18 cellular contexts compared by ENCODE assay signal in the genomic region with DNA sequence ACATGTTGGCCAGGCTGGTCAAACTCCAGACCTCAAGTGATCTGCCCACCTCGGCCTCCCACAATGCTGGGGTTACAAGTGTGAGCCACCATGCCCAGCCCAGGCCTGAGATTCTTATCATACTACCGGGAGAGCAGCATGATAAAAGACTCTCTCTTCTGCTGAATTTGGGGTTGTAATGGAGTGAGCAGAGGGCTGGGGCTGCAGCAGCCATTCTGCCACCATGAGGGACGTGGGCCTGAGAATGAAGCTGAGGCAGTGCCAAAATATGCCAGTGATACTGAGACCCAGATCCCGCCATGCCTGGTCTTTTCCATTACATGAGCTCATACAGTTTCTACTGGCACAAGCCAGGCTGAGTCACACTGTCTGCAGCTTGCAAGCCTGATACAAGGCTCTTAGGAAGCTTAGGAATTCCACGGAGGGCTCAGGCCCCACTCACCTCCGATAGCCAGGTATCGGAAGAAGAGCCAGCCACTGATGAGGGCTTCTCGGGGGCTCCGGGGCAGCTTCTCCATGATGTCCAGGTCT. TPM values are rescaled to one million over a fixed set of nuclear protein-coding genes. Genes with fewer than 3 reads are reported as not detected.
DNase-seq lines count a peak whose midpoint lies in the region; ATAC-seq and TF ChIP-seq lines count a peak whose summit lies in the region.
"Had no signal": no experiment of that assay in that cellular context is flagged by ENCODE, and none has a peak within 500 bp of the region (broad histone marks: within the 10 kb centered on the region; RNA-seq: fewer than 3 reads in every experiment).

No MANE protein-coding gene starts in this region.

- DNase-seq in AG04449 (ENCODE audit: low read depth, low spot score) (peak; percentile 23), HT1080 (ENCODE audit: low read depth) (peak; percentile 41), mammary epithelial cell (peak; percentile 35), immature natural killer cell (no peak), RPMI8226 (no peak), NCI-H510A treated with DMSO at 0.1 percent for 48 hours (lab: John Stamatoyannopoulos, UW) (no peak)
- DNase-seq: activated naive CD4-positive, alpha-beta T cell treated with anti-CD3 and anti-CD28 coated beads, Interleukin-2, amount 50 U/mL, for 16 hours; MM.1S; stimulated activated CD8-positive, alpha-beta memory T cell treated with anti-CD3 and anti-CD28 coated beads, Interleukin-4, amount 100 ng/mL, for 48 hours had no signal

- H3K27ac ChIP-seq in mammary epithelial cell (ENCODE audit: insufficient read depth, low read depth, low read length), result no peak overlapping the region
- H3K27ac ChIP-seq: coronary artery, gastrocnemius medialis had no signal

- no peak overlapping the region for H3K9ac ChIP-seq in mammary epithelial cell (ENCODE audit: insufficient read depth, low read length)

- H3K4me3 ChIP-seq in AG04449 (ENCODE audit: low read depth, low read length) (no peak overlapping the region), mammary epithelial cell (replicated peaks in 1 of 3; ENCODE audit: insufficient read depth in 1 of 3, low read depth in 2 of 3, low read length in 3 of 3) (no peak overlapping the region)
- H3K4me3 ChIP-seq: coronary artery, gastrocnemius medialis had no signal

- no peak overlapping the region for H3K4me2 ChIP-seq in mammary epithelial cell (ENCODE audit: insufficient read depth, low read depth, low read length)

- 91% methylated on average over 9 of the region's 9 CpGs for WGBS in mammary epithelial cell (ENCODE audit: low coverage, missing lambda C conversion rate)

- no TSS peak for BruUV-seq in mammary epithelial cell (replicated peaks; lab: Mats Ljungman, UMichigan)

- H3K4me1 Mint-ChIP-seq in immature natural killer cell, result peaks cover 0 to 8% of the 10 kb centered on the region in 2 donors

- peaks cover 17 to 45% (median 29%) of the 10 kb centered on the region in 3 donors for H3K36me3 Mint-ChIP-seq in immature natural killer cell

- H3K27me3 Mint-ChIP-seq in immature natural killer cell (ENCODE audit: low read depth in 3 of 3), result peaks cover 0 to 2% (median 0%) of the 10 kb centered on the region in 3 donors
- H3K27me3 Mint-ChIP-seq: type B pancreatic cell had no signal

- no peaks in the 10 kb centered on the region for H4K20me1 ChIP-seq in mammary epithelial cell (ENCODE audit: insufficient read depth, low read length)

- no peaks in the 10 kb centered on the region for H3K9me3 Mint-ChIP-seq in immature natural killer cell
- H3K9me3 Mint-ChIP-seq: type B pancreatic cell had no signal

- H3K4me1 ChIP-seq in mammary epithelial cell (ENCODE audit: insufficient read depth, low read length), result no peaks in the 10 kb centered on the region
- H3K4me1 ChIP-seq: gastrocnemius medialis had no signal

- no peak overlapping the region for H3K4me3 Mint-ChIP-seq in immature natural killer cell
- H3K4me3 Mint-ChIP-seq: type B pancreatic cell had no signal

- TF ChIP-seq CTCF in AG04449 (IDR thresholded peaks at IDR 0.05; ENCODE audit: insufficient read depth, low read length, missing control alignments) (no peak), mammary epithelial cell (conservative IDR thresholded peaks at IDR 0.05 in 1 of 2, IDR thresholded peaks at IDR 0.05 in 1 of 2; ENCODE audit: extremely low read depth in 1 of 2, insufficient read depth in 1 of 2, low read depth in 1 of 2, low read length in 2 of 2) (no peak)

- in situ Hi-C loops in mammary epithelial cell (cut with MboI; ENCODE audit: low sequenced_read_pairs in 2 of 2), result no loop called here

- CTCF ChIA-PET in AG04449 (lab: Yijun Ruan, JAX) (interaction anchor here (0.7 to 3.2 kb wide), 7 partner anchors 19 to 139 kb away, joined by 3 to 18 read pairs (median 5); partner anchors contain the start of gene P2RX1), mammary epithelial cell (lab: Charles Lee; ENCODE audit: low non-redundant PET) (no interaction called here)

- no peaks in the 10 kb centered on the region for H3K79me2 ChIP-seq in mammary epithelial cell (ENCODE audit: insufficient read depth, low read length)

- H3K27ac Mint-ChIP-seq in immature natural killer cell, result peak overlapping the region in 5 of 6 donors; percentile 22 to 68 (median 44)

- H3K9me3 ChIP-seq in mammary epithelial cell (replicated peaks; ENCODE audit: insufficient read depth, low read length), result no peaks in the 10 kb centered on the region
- H3K9me3 ChIP-seq: gastrocnemius medialis had no signal

- no peaks in the 10 kb centered on the region for H3K27me3 ChIP-seq in mammary epithelial cell (ENCODE audit: insufficient read depth, low read length)
- H3K27me3 ChIP-seq: gastrocnemius medialis had no signal

- no peak overlapping the region for H2AFZ ChIP-seq in mammary epithelial cell (ENCODE audit: low read depth, low read length)

- H3K36me3 ChIP-seq in mammary epithelial cell (ENCODE audit: insufficient read depth, low read length), result no peaks in the 10 kb centered on the region
- H3K36me3 ChIP-seq: gastrocnemius medialis had no signal

- ATAC-seq in GM19463 (IDR thresholded peaks at IDR 0.05; ENCODE audit: unreplicated experiment) (no peak), GM18867 (IDR thresholded peaks at IDR 0.05; ENCODE audit: unreplicated experiment) (no peak)

- dilution Hi-C loops in mammary epithelial cell (cut with HindIII; ENCODE audit: low sequenced_read_pairs), result loop anchor here (5.0 kb wide), 1 partner anchor 36 kb away; no protein-coding TSS in a partner anchor

- POLR2A ChIA-PET in AG04449 (lab: Yijun Ruan, JAX), result no interaction called here

- intact Hi-C loops in mammary epithelial cell (cut with micrococcal nuclease), result loop anchor here (1.0 to 2.0 kb wide), 4 partner anchors 69 to 477 kb away; no protein-coding TSS in a partner anchor

RNA-seq across cellular contexts. Expression of gene P2RX1, which starts 19.6 kb away (rescaled TPM):
- not detected in 2 replicates for total RNA-seq in HT1080 (2014; rRNA removed; shearing (Covaris generic))
- polyA plus RNA-seq in HT1080 (2015; cell fraction: cytosol; rRNA removed), result not detected in 2 replicates
- polyA plus RNA-seq in HT1080 (2015; cell fraction: nucleus; rRNA removed), result 0.04 TPM in 1 of 2 replicates, not detected in the other
- total RNA-seq in mammary epithelial cell, result not detected
- polyA plus RNA-seq in mammary epithelial cell (not detected), immature natural killer cell (under 1 TPM in 1 of 3 donors, not detected in 2; 0.33 TPM)
- polyA minus RNA-seq in mammary epithelial cell, result not detected
- total RNA-seq: H4, pulmonary artery endothelial cell, SK-MEL-5 had no signal
- polyA plus RNA-seq: keratinocyte had no signal

RNA-seq across cellular contexts. Expression of gene ATP2A3, which starts 28.3 kb away (rescaled TPM):
- 0.03 TPM in 1 of 2 replicates, not detected in the other for total RNA-seq in HT1080 (2014; rRNA removed; shearing (Covaris generic))
- 0.57 and 0.74 TPM in 2 replicates for polyA plus RNA-seq in HT1080 (2015; cell fraction: cytosol; rRNA removed)
- 0.50 and 0.70 TPM in 2 replicates for polyA plus RNA-seq in HT1080 (2015; cell fraction: nucleus; rRNA removed)
- under 1 TPM in 1 of 2 donors, not detected in 1; 0.19 TPM for total RNA-seq in mammary epithelial cell
- polyA plus RNA-seq in mammary epithelial cell, result not detected
- not detected for polyA minus RNA-seq in mammary epithelial cell
- polyA plus RNA-seq in immature natural killer cell, result 100 to 1,000 TPM in 1 of 3 donors, 10 to 100 TPM in 2; 29.6 to 116 (median 35.1) TPM

RNA-seq across cellular contexts. Expression of gene CAMKK1, which starts 43.0 kb away (rescaled TPM):
- total RNA-seq in HT1080 (2014; rRNA removed; shearing (Covaris generic)), result 9.2 and 11.8 TPM in 2 replicates
- polyA plus RNA-seq in HT1080 (2015; cell fraction: cytosol; rRNA removed), result 8.0 and 8.2 TPM in 2 replicates
- polyA plus RNA-seq in HT1080 (2015; cell fraction: nucleus; rRNA removed), result 22.4 and 23.6 TPM in 2 replicates
- 1 to 10 TPM; 1.8 to 2.0 TPM for total RNA-seq in mammary epithelial cell
- polyA plus RNA-seq in mammary epithelial cell (2.6 TPM), immature natural killer cell (under 1 TPM in 1 of 3 donors, not detected in 2; 0.08 TPM)
- 5.6 TPM for polyA minus RNA-seq in mammary epithelial cell

Comparison
In these comparisons a context has a peak if more than half of its experiments do, and no peak if none do; other contexts are left out.
1. DNase-seq: peak in AG04449 (single experiment), HT1080 (single experiment) and mammary epithelial cell (single experiment); none in immature natural killer cell (0 of 3), RPMI8226 (single experiment) and NCI-H510A treated with DMSO at 0.1 percent for 48 hours (single experiment).